Comparison of ENCODE assay signal across 35 cellular contexts in the genomic region with DNA sequence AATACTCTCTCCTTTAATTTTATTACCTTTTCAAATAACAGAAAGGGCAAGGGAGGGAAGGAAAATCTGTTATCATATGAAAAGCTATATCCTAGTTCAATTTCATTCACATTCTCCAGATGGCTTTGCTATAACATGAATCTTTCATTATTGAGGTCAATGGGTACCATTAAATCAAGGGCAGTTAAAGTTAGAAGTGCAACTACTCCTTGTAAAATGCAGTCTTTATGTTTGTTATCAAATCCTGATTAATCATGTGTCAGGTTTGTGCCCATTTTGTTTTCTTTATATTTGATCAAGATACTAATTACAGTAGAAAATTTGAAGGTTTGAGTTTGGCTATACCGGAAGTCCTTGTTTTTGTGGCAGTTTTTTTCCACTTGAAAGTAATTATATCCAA.
"Had no signal": no experiment of that assay in that cellular context is flagged by ENCODE, and none has a peak within 500 bp of the region (broad histone marks: within the 10 kb centered on the region; RNA-seq: fewer than 3 reads in every experiment).

No MANE protein-coding gene starts in this region.

- ATAC-seq: activated CD8-positive, alpha-beta T cell treated with anti-CD3 and anti-CD28 coated beads for 36 hours; activated naive CD4-positive, alpha-beta T cell treated with anti-CD3 and anti-CD28 coated beads, Interleukin-2, amount 50 U/mL, for 72 hours; activated T-cell treated with anti-CD3 and anti-CD28 coated beads, Interleukin-2, amount 50 U/mL, for 4 hours; activated T-cell treated with anti-CD3 and anti-CD28 coated beads, Interleukin-2, amount 50 U/mL, for 72 hours; activated T-helper 17 cell treated with anti-CD3 and anti-CD28 coated beads, Interleukin-2, amount 50 U/mL, for 72 hours; body of pancreas had no signal

- H3K27me3 Mint-ChIP-seq: activated B cell treated with CpG ODN at 0.5 μM for 24 hours; activated CD4-positive, alpha-beta memory T cell treated with anti-CD3 and anti-CD28 coated beads for 36 hours; activated CD4-positive, alpha-beta T cell treated with anti-CD3 and anti-CD28 coated beads, Interleukin-2, amount 10 ng/mL, durations not matched to agents 24 days and 14 days; activated CD8-positive, alpha-beta T cell treated with anti-CD3 and anti-CD28 coated beads for 36 hours; activated naive CD8-positive, alpha-beta T cell treated with anti-CD3 and anti-CD28 coated beads for 36 hours; activated T-helper 17 cell treated with anti-CD3 and anti-CD28 coated beads, Interleukin-2, amount 50 U/mL, for 72 hours had no signal

- H3K27ac ChIP-seq: adrenal gland, body of pancreas, brain microvascular endothelial cell, breast epithelium, VCaP had no signal

- H3K27ac Mint-ChIP-seq: activated B cell treated with CpG ODN at 0.5 μM for 24 hours; activated CD4-positive, alpha-beta memory T cell treated with anti-CD3 and anti-CD28 coated beads for 36 hours; activated CD4-positive, alpha-beta T cell treated with anti-CD3 and anti-CD28 coated beads, Interleukin-2, amount 10 ng/mL, durations not matched to agents 24 days and 14 days; activated CD8-positive, alpha-beta T cell treated with anti-CD3 and anti-CD28 coated beads for 36 hours; activated naive CD4-positive, alpha-beta T cell treated with anti-CD3 and anti-CD28 coated beads for 36 hours; activated naive CD4-positive, alpha-beta T cell treated with anti-CD3 and anti-CD28 coated beads, Interleukin-2, amount 50 U/mL, for 72 hours; activated naive CD8-positive, alpha-beta T cell treated with anti-CD3 and anti-CD28 coated beads for 36 hours; activated T-cell treated with anti-CD3 and anti-CD28 coated beads, Interleukin-2, amount 50 U/mL, for 72 hours; activated T-helper 1 cell treated with anti-CD3 and anti-CD28 coated beads, Interleukin-12 subunit alpha, Interleukin-12 subunit beta, Interleukin-2, Interleukin-4 antibody, amounts not matched to agents 30 ng/mL and 10 ng/mL and 1 ng/mL, durations not matched to agents 14 hours and 24 hours and 36 hours; activated T-helper 17 cell treated with anti-CD3 and anti-CD28 coated beads, Interleukin-2, amount 50 U/mL, for 72 hours; T-helper 1 cell treated with Interleukin-12 subunit alpha and Interleukin-12 subunit beta and Interleukin-4 antibody, amounts not matched to agents 30 μg/mL and 1 μg/mL, for 36 hours; T-helper 2 cell treated with Interferon-gamma antibody and Interleukin-4, amounts not matched to agents 5 μg/mL and 100 μg/mL, for 36 hours had no signal

- H3K4me1 ChIP-seq: adrenal gland, body of pancreas, breast epithelium had no signal

- H3K4me1 Mint-ChIP-seq: activated B cell treated with CpG ODN at 0.5 μM for 24 hours; activated CD4-positive, alpha-beta T cell treated with anti-CD3 and anti-CD28 coated beads, Interleukin-2, amount 10 ng/mL, durations not matched to agents 24 days and 14 days; activated naive CD8-positive, alpha-beta T cell treated with anti-CD3 and anti-CD28 coated beads for 36 hours; activated T-helper 17 cell treated with anti-CD3 and anti-CD28 coated beads, Interleukin-2, amount 50 U/mL, for 72 hours had no signal

- H3K4me3 Mint-ChIP-seq: activated B cell treated with CpG ODN at 0.5 μM for 24 hours; activated CD4-positive, alpha-beta memory T cell treated with anti-CD3 and anti-CD28 coated beads for 36 hours; activated CD4-positive, alpha-beta T cell treated with anti-CD3 and anti-CD28 coated beads, Interleukin-2, amount 10 ng/mL, durations not matched to agents 24 days and 14 days; activated CD8-positive, alpha-beta T cell treated with anti-CD3 and anti-CD28 coated beads for 36 hours; activated naive CD4-positive, alpha-beta T cell treated with anti-CD3 and anti-CD28 coated beads for 36 hours; activated naive CD8-positive, alpha-beta T cell treated with anti-CD3 and anti-CD28 coated beads for 36 hours; activated T-cell treated with anti-CD3 and anti-CD28 coated beads, Interleukin-2, amount 50 U/mL, for 4 hours; activated T-cell treated with anti-CD3 and anti-CD28 coated beads, Interleukin-2, amount 50 U/mL, for 72 hours; activated T-helper 1 cell treated with anti-CD3 and anti-CD28 coated beads, Interleukin-12 subunit alpha, Interleukin-12 subunit beta, Interleukin-2, Interleukin-4 antibody, amounts not matched to agents 30 ng/mL and 10 ng/mL and 1 ng/mL, durations not matched to agents 14 hours and 24 hours and 36 hours; activated T-helper 17 cell treated with anti-CD3 and anti-CD28 coated beads, Interleukin-2, amount 50 U/mL, for 72 hours; T-helper 1 cell treated with Interleukin-12 subunit alpha and Interleukin-12 subunit beta and Interleukin-4 antibody, amounts not matched to agents 30 μg/mL and 1 μg/mL, for 36 hours; T-helper 2 cell treated with Interferon-gamma antibody and Interleukin-4, amounts not matched to agents 5 μg/mL and 100 μg/mL, for 36 hours had no signal

- H3K9me3 Mint-ChIP-seq: activated B cell treated with CpG ODN at 0.5 μM for 24 hours; activated CD4-positive, alpha-beta memory T cell treated with anti-CD3 and anti-CD28 coated beads for 36 hours; activated naive CD4-positive, alpha-beta T cell treated with anti-CD3 and anti-CD28 coated beads for 36 hours; activated naive CD8-positive, alpha-beta T cell treated with anti-CD3 and anti-CD28 coated beads for 36 hours had no signal

- H3K36me3 ChIP-seq: adrenal gland, brain microvascular endothelial cell, breast epithelium had no signal

- DNase-seq: activated B cell treated with CpG ODN at 0.5 μM for 24 hours; activated CD4-positive, alpha-beta memory T cell treated with anti-CD3 and anti-CD28 coated beads for 36 hours; activated CD4-positive, alpha-beta T cell treated with anti-CD3 and anti-CD28 coated beads for 4 hours; activated CD4-positive, alpha-beta T cell treated with anti-CD3 and anti-CD28 coated beads, Interleukin-2, amount 10 ng/mL, durations not matched to agents 24 days and 14 days; activated CD4-positive, alpha-beta T cell treated with anti-CD3 and anti-CD28 coated beads, Interleukin-2, amount 50 U/mL, for 1 hour; activated CD4-positive, alpha-beta T cell treated with anti-CD3 and anti-CD28 coated beads, Interleukin-2, amount 50 U/mL, for 4 hours; activated CD4-positive, CD25-positive, alpha-beta regulatory T cell treated with anti-CD3 and anti-CD28 coated beads, Interleukin-2, amount 50 U/mL, for 72 hours; activated CD8-positive, alpha-beta memory T cell treated with anti-CD3 and anti-CD28 coated beads, Interleukin-2, amount 50 U/mL, for 4 hours; activated CD8-positive, alpha-beta T cell treated with anti-CD3 and anti-CD28 coated beads for 36 hours; activated effector memory CD4-positive, alpha-beta T cell treated with anti-CD3 and anti-CD28 coated beads, Interleukin-2, amount 50 U/mL, for 16 hours; activated gamma-delta T cell treated with Interleukin-2 at 50 U/mL for 16 hours; activated naive CD4-positive, alpha-beta T cell; activated naive CD4-positive, alpha-beta T cell treated with anti-CD3 and anti-CD28 coated beads for 36 hours; activated naive CD4-positive, alpha-beta T cell treated with anti-CD3 and anti-CD28 coated beads, Interleukin-2, amount 50 U/mL, for 16 hours; activated naive CD8-positive, alpha-beta T cell treated with anti-CD3 and anti-CD28 coated beads for 36 hours; activated T-cell treated with anti-CD3 and anti-CD28 coated beads for 4 hours; activated T-cell treated with anti-CD3 and anti-CD28 coated beads, Interleukin-2, amount 50 U/mL, for 1 hour; activated T-cell treated with anti-CD3 and anti-CD28 coated beads, Interleukin-2, amount 50 U/mL, for 4 hours; activated T-cell treated with anti-CD3 and anti-CD28 coated beads, Interleukin-2, amount 50 U/mL, for 72 hours; adrenal gland; amniotic stem cell; aorta; body of pancreas; brain microvascular endothelial cell; central memory CD4-positive, alpha-beta T cell; T-helper 1 cell; T-helper 2 cell; T-helper 9 cell had no signal

- H3K4me3 ChIP-seq: adrenal gland, body of pancreas, breast epithelium had no signal

- H3K27me3 ChIP-seq: adrenal gland, body of pancreas, brain microvascular endothelial cell, breast epithelium had no signal

- H3K36me3 Mint-ChIP-seq: activated CD4-positive, alpha-beta memory T cell treated with anti-CD3 and anti-CD28 coated beads for 36 hours; activated naive CD8-positive, alpha-beta T cell treated with anti-CD3 and anti-CD28 coated beads for 36 hours had no signal

- H3K9me3 ChIP-seq: adrenal gland, body of pancreas, breast epithelium had no signal
